Comparison of ENCODE assay signal across 12 cellular contexts in the genomic region with DNA sequence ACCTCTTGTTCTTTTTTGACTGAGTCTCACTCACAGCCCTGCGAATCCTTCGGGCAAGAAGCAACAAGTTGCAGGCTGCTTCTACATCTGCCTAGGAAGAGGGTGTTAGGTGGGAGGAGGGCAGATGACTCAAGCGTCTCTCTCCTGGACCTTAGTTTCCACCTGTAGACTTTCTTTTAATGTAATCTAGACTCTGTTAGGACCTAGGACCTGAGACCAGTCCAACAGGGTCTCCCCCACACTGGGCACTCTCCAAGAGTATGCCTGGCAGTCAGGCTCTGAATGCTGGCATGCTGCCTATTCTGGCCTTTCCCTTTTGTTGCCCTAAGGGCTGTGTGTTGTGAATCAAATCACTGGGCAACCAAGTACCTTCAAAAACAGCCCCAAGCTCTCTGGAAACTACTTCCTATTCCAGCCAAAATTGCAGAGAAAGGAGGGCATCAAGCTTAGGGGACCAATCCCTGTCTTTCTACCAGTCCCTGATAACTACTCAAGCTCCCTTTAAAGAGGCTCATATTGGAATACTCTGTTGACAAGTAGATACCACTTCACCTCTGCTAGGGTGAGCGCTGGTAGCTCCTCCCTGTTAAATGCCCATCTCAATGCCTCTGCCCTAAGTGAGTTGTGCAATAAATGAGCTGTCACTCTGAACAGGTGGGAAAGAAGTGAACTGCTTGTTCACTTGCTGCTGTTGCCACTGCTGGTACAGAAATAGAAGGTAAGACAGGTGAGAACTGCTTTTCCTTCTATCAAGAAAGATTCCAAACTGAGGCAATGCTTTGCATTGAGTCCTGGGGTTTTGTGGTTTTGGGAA. TPM values are rescaled to one million over a fixed set of nuclear protein-coding genes. Genes with fewer than 3 reads are reported as not detected.
DNase-seq lines count a peak whose midpoint lies in the region; ATAC-seq, FAIRE-seq and TF ChIP-seq lines count a peak whose summit lies in the region.
"Had no signal": no experiment of that assay in that cellular context is flagged by ENCODE, and none has a peak within 500 bp of the region (broad histone marks: within the 10 kb centered on the region; RNA-seq: fewer than 3 reads in every experiment).

Gene BBOX1, plus strand, starts transcription at position 514 of the 814 bp plus-strand sequence. CDS start 14,616 bp downstream, outside the sequence.

- H2AFZ ChIP-seq in keratinocyte (ENCODE audit: control insufficient read depth, low read length) = peak within 1 kb of the TSS; percentile 73

- H3K36me3 ChIP-seq in RWPE2 (ENCODE audit: low read depth) (no peaks in the 10 kb centered on the region), keratinocyte (ENCODE audit: control insufficient read depth in 2 of 2, extremely low read depth in 1 of 2, insufficient read depth in 2 of 2, low read length in 2 of 2) (no peaks in the 10 kb centered on the region), stomach smooth muscle (ENCODE audit: control insufficient read depth in 2 of 2, insufficient read depth in 2 of 2, low read length in 2 of 2) (no peaks in the 10 kb centered on the region)

- H3K4me3 ChIP-seq in RWPE2 (ENCODE audit: severe bottlenecking) (no peak within 1 kb of the TSS), keratinocyte (ENCODE audit: control insufficient read depth in 2 of 3, extremely low read depth in 1 of 3, insufficient read depth in 2 of 3, low read depth in 1 of 3, low read length in 3 of 3) (peak within 1 kb of the TSS in 1 of 3 experiments; percentile 24), stomach smooth muscle (ENCODE audit: low read length in 2 of 2) (peak within 1 kb of the TSS; percentile 3 to 20)

- ATAC-seq in RWPE2 (ENCODE audit: low read depth) = peak; percentile 98
- no peak for ATAC-seq in HG02938 (IDR thresholded peaks at IDR 0.05; ENCODE audit: unreplicated experiment)
- no peak for ATAC-seq in HG03095 (IDR thresholded peaks at IDR 0.05; ENCODE audit: unreplicated experiment)
- no peak for ATAC-seq in HG03045 (IDR thresholded peaks at IDR 0.05; ENCODE audit: unreplicated experiment)
- ATAC-seq in HG03139 (IDR thresholded peaks at IDR 0.05; ENCODE audit: unreplicated experiment) = no peak

- H3K4me1 ChIP-seq in RWPE2 (ENCODE audit: insufficient read depth, poor library complexity, severe bottlenecking) (peaks cover 14% of the 10 kb centered on the region), keratinocyte (ENCODE audit: control insufficient read depth, extremely low read depth, insufficient read depth, low read length) (peaks cover 17% of the 10 kb centered on the region), stomach smooth muscle (ENCODE audit: control insufficient read depth, insufficient read depth, low read length) (peaks cover 9% of the 10 kb centered on the region)

- peak within 1 kb of the TSS; percentile 55 for H3K4me2 ChIP-seq in keratinocyte (ENCODE audit: control insufficient read depth, extremely low read depth, insufficient read depth, low read depth, low read length)

- DNase-seq in HPDE6-E6E7 (ENCODE audit: extremely low spot score) (peak; percentile 82), RWPE2 (ENCODE audit: low spot score) (peak; percentile 47), keratinocyte (ENCODE audit: low read depth, low spot score) (peak; percentile 17)
- DNase-seq: activated CD4-positive, alpha-beta T cell treated with anti-CD3 and anti-CD28 coated beads for 48 hours; amniotic stem cell had no signal

- H3K27ac ChIP-seq in RWPE2 (ENCODE audit: poor library complexity, severe bottlenecking) = peak within 1 kb of the TSS; percentile 48
- peak within 1 kb of the TSS; percentile 51 for H3K27ac ChIP-seq in keratinocyte (ENCODE audit: control insufficient read depth, insufficient read depth, low read length)
- H3K27ac ChIP-seq in stomach smooth muscle (ENCODE audit: low read length) = peak within 1 kb of the TSS; percentile 18

- FAIRE-seq in keratinocyte (lab: Jason Lieb, UNC) = peak; percentile 96
- FAIRE-seq: G401.6 had no signal

- H3K9me1 ChIP-seq in keratinocyte (ENCODE audit: control insufficient read depth, extremely low read depth, insufficient read depth, low read length) = no peaks in the 10 kb centered on the region

- H3K27me3 ChIP-seq in RWPE2 (ENCODE audit: insufficient read depth, poor library complexity, severe bottlenecking) = no peaks in the 10 kb centered on the region
- H3K27me3 ChIP-seq in keratinocyte (ENCODE audit: control insufficient read depth, extremely low read depth, insufficient read depth, low read length) = no peaks in the 10 kb centered on the region
- no peaks in the 10 kb centered on the region for H3K27me3 ChIP-seq in stomach smooth muscle (ENCODE audit: control insufficient read depth in 1 of 2, insufficient read depth in 2 of 2, low read length in 2 of 2)

- H3K79me2 ChIP-seq in keratinocyte (ENCODE audit: control insufficient read depth, insufficient read depth, low read length) = no peaks in the 10 kb centered on the region

- dilution Hi-C loops in keratinocyte (cut with MboI; ENCODE audit: extremely low pct_ligation_motif_present, low sequenced_read_pairs) = no loop called here

- no peaks in the 10 kb centered on the region for H3K9me3 ChIP-seq in RWPE2 (ENCODE audit: severe bottlenecking)
- H3K9me3 ChIP-seq in keratinocyte (ENCODE audit: control insufficient read depth, low read depth, low read length) = no peaks in the 10 kb centered on the region
- no peaks in the 10 kb centered on the region for H3K9me3 ChIP-seq in stomach smooth muscle (ENCODE audit: control insufficient read depth in 2 of 2, low read length in 2 of 2)

- H3K9ac ChIP-seq in keratinocyte (ENCODE audit: control insufficient read depth, extremely low read depth, insufficient read depth, low read length) (no peak within 1 kb of the TSS), stomach smooth muscle (ENCODE audit: low read length in 2 of 2) (no peak within 1 kb of the TSS)

- no peaks in the 10 kb centered on the region for H4K20me1 ChIP-seq in keratinocyte (ENCODE audit: control insufficient read depth, extremely low read depth, insufficient read depth, low read length)

- TF ChIP-seq CTCF in RWPE2 (IDR thresholded peaks at IDR 0.05; ENCODE audit: poor library complexity, severe bottlenecking) (no peak), keratinocyte (optimal IDR thresholded peaks at IDR 0.05 in 1 of 3, IDR thresholded peaks at IDR 0.05 in 1 of 3, conservative IDR thresholded peaks at IDR 0.05 in 1 of 3; ENCODE audit: extremely low read depth in 1 of 3, insufficient read depth in 2 of 3, low read length in 3 of 3) (peak in 1 of 3 experiments; percentile 1)

RNA-seq across cellular contexts. Expression of gene BBOX1, which starts in this region (rescaled TPM):
- 0.58 to 3.6 TPM (median 2.4 TPM) in 3 replicates for polyA plus RNA-seq in keratinocyte
- 13.3 TPM for polyA plus RNA-seq in keratinocyte (2011; ENCODE audit: low read depth)
- polyA plus RNA-seq in keratinocyte (2011; cell fraction: cytosol; rRNA removed) = 1.5 and 3.1 TPM in 2 replicates
- 1.1 and 1.6 TPM in 2 replicates for polyA plus RNA-seq in keratinocyte (2011; cell fraction: nucleus; rRNA removed)
- polyA plus RNA-seq in keratinocyte (2012; ENCODE audit: low replicate concordance) = 0.92 and 19.2 TPM in 2 replicates
- 2.1 to 2.5 TPM in 2 of 3 replicates, not detected in the other for polyA minus RNA-seq in keratinocyte
- not detected for polyA minus RNA-seq in keratinocyte (2011; cell fraction: cytosol; rRNA and poly(A)+ RNA removed)
- 1.2 and 2.1 TPM in 2 replicates for polyA minus RNA-seq in keratinocyte (2011; cell fraction: nucleus; rRNA and poly(A)+ RNA removed)
- polyA plus RNA-seq: fibroblast of lung had no signal

Comparison
In these comparisons a context has a peak if more than half of its experiments do, and no peak if none do; other contexts are left out.
1. DNase-seq: peak in every context shown above with its lines; median percentile 82 in HPDE6-E6E7; 47 in RWPE2; 17 in keratinocyte.